25 cellular contexts compared by ENCODE assay signal in the genomic region with DNA sequence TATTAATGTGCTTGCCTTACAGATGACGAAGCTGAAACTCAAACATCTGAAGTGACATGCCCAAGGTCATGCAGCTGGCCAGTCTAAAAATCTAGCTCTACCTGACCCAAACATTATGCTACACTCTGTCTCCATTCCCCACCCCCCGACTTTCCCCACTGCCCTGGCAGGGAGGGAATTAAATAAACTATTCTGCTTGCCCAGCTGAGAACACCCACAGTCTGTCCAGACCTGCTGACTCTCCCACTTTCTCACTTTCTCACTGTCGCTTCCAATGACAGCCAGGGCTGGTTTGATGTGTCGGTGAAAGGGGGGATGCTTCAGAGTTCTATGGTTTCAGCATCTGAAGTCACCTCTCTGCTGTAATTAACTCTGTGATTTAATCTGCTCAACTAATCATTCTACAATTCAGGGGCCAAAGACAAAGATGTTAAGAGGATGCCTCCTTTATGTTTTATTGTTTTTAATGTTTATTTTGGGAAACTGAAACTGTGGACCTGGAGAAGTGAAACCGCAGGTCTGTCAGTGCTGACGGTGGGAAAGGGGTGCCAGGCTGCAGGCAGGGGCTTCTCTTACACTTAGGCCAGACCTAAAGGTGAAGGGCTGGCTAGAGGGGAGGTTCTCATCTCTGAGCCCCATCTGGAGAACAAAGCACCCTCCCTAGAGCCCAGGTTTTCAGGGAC. TPM values are rescaled to one million over a fixed set of nuclear protein-coding genes. Genes with fewer than 3 reads are reported as not detected.
DNase-seq lines count a peak whose midpoint lies in the region; ATAC-seq, FAIRE-seq and TF ChIP-seq lines count a peak whose summit lies in the region.
"Had no signal": no experiment of that assay in that cellular context is flagged by ENCODE, and none has a peak within 500 bp of the region (broad histone marks: within the 10 kb centered on the region; RNA-seq: fewer than 3 reads in every experiment).

No MANE protein-coding gene starts in this region.

- H3K27ac ChIP-seq in BLaER1, result no peak overlapping the region
- no peak overlapping the region for H3K27ac ChIP-seq in GM23338 (ENCODE audit: low read depth)
- H3K27ac ChIP-seq in astrocyte (ENCODE audit: low read depth, low read length), result no peak overlapping the region
- no peak overlapping the region for H3K27ac ChIP-seq in neuronal stem cell (replicated peaks; ENCODE audit: low read length)
- no peak overlapping the region for H3K27ac ChIP-seq in coronary artery
- H3K27ac ChIP-seq in upper lobe of left lung, result no peak overlapping the region
- H3K27ac ChIP-seq: RWPE1 had no signal

- H2BK5ac ChIP-seq in neuronal stem cell (ENCODE audit: low read length), result no peak overlapping the region

- no peak overlapping the region for H2AK5ac ChIP-seq in neuronal stem cell (ENCODE audit: low read depth, low read length)

- peak overlapping the region; percentile 36 for H3K18ac ChIP-seq in neuronal stem cell (ENCODE audit: low read length)

- no peak overlapping the region for H2BK15ac ChIP-seq in neuronal stem cell (ENCODE audit: low read length)

- H3K9me3 Mint-ChIP-seq in GM23338 (no peaks in the 10 kb centered on the region), astrocyte (ENCODE audit: unreplicated experiment) (no peaks in the 10 kb centered on the region)

- H3K79me2 ChIP-seq in GM23338 (replicated peaks; ENCODE audit: insufficient read depth) (no peaks in the 10 kb centered on the region), astrocyte (ENCODE audit: insufficient read depth, low read length) (no peaks in the 10 kb centered on the region)

- H3K27me3 Mint-ChIP-seq in GM23338 (ENCODE audit: insufficient read depth, low read depth, poor library complexity) (peaks cover 11% of the 10 kb centered on the region), astrocyte (ENCODE audit: low read depth, unreplicated experiment) (peaks cover 11% of the 10 kb centered on the region)

- H4K20me1 ChIP-seq in BLaER1 (no peaks in the 10 kb centered on the region), GM23338 (replicated peaks; ENCODE audit: insufficient read depth) (no peaks in the 10 kb centered on the region), astrocyte (ENCODE audit: insufficient read depth, low read length) (no peaks in the 10 kb centered on the region)

- H3K4ac ChIP-seq in neuronal stem cell (ENCODE audit: low read length), result no peak overlapping the region

- H3K27ac Mint-ChIP-seq in GM23338 (no peak overlapping the region), astrocyte (ENCODE audit: unreplicated experiment) (peak overlapping the region; percentile 53)
- H3K27ac Mint-ChIP-seq: CD4-positive, CD25-positive, alpha-beta regulatory T cell had no signal

- peaks cover 25% of the 10 kb centered on the region for H3K4me1 Mint-ChIP-seq in GM23338
- H3K4me1 Mint-ChIP-seq in astrocyte (ENCODE audit: low read depth, unreplicated experiment), result peaks cover 18% of the 10 kb centered on the region
- H3K4me1 Mint-ChIP-seq: CD4-positive, CD25-positive, alpha-beta regulatory T cell had no signal

- H3K36me3 ChIP-seq in BLaER1 (no peaks in the 10 kb centered on the region), GM23338 (ENCODE audit: insufficient read depth) (no peaks in the 10 kb centered on the region), astrocyte (ENCODE audit: insufficient read depth, low read length) (no peaks in the 10 kb centered on the region), neuronal stem cell (replicated peaks in 1 of 2; ENCODE audit: control insufficient read depth in 2 of 2, insufficient read depth in 2 of 2, low read length in 2 of 2) (no peaks in the 10 kb centered on the region), upper lobe of left lung (no peaks in the 10 kb centered on the region)
- H3K36me3 ChIP-seq: HAP-1 had no signal

- H3K14ac ChIP-seq in neuronal stem cell (ENCODE audit: low read length), result no peak overlapping the region

- H3K23ac ChIP-seq in neuronal stem cell (ENCODE audit: low read depth, low read length, poor library complexity), result no peak overlapping the region

- no peak overlapping the region for H2BK120ac ChIP-seq in neuronal stem cell (ENCODE audit: low read depth, low read length)

- no peaks in the 10 kb centered on the region for H3K9me2 ChIP-seq in GM23338 (ENCODE audit: insufficient read depth)

- DNase-seq in GM23338 (ENCODE audit: low spot score) (no peak), astrocyte (ENCODE audit: low read depth) (no peak), neuronal stem cell (ENCODE audit: low spot score) (no peak), coronary artery (ENCODE audit: low spot score) (no peak), CD1c-positive myeloid dendritic cell (ENCODE audit: extremely low spot score) (no peak), upper lobe of left lung (no peak)
- DNase-seq in activated naive CD4-positive, alpha-beta T cell (lab: John Stamatoyannopoulos, UW), result no peak
- DNase-seq: ACHN; AML-193; CD4-positive, CD25-positive, alpha-beta regulatory T cell; COR-L47; DMS 273 treated with DMSO at 0.1 percent for 48 hours; DND-41; NCI-H1105 treated with DMSO at 0.1 percent for 48 hours; NCI-H1694; NCI-H2171; NCI-H526; NK-92 treated with Interleukin-12 subunit alpha and Interleukin-12 subunit beta, amount 100 ng/mL, for 24 hours; OCI-M1; SIG-M5; T-helper 1 cell had no signal

- no peaks in the 10 kb centered on the region for H3K9me3 ChIP-seq in BLaER1
- no peaks in the 10 kb centered on the region for H3K9me3 ChIP-seq in astrocyte (ENCODE audit: insufficient read depth, low read depth, low read length)
- H3K9me3 ChIP-seq in neuronal stem cell (replicated peaks in 1 of 2; ENCODE audit: control insufficient read depth in 2 of 2, insufficient read depth in 1 of 2, low read depth in 1 of 2, low read length in 2 of 2), result no peaks in the 10 kb centered on the region
- H3K9me3 ChIP-seq in upper lobe of left lung, result no peaks in the 10 kb centered on the region
- H3K9me3 ChIP-seq: HAP-1 had no signal

- H3K27me3 ChIP-seq in BLaER1, result peaks cover 19% of the 10 kb centered on the region
- H3K27me3 ChIP-seq in GM23338 (ENCODE audit: insufficient read depth), result peaks cover 11% of the 10 kb centered on the region
- peaks cover 19% of the 10 kb centered on the region for H3K27me3 ChIP-seq in astrocyte (ENCODE audit: insufficient read depth, low read length)
- no peaks in the 10 kb centered on the region for H3K27me3 ChIP-seq in neuronal stem cell (ENCODE audit: control insufficient read depth in 3 of 3, insufficient read depth in 3 of 3, low read depth in 1 of 3, low read length in 3 of 3)
- H3K27me3 ChIP-seq in upper lobe of left lung, result no peaks in the 10 kb centered on the region

- H3K36me3 Mint-ChIP-seq in GM23338 (ENCODE audit: low read depth) (no peaks in the 10 kb centered on the region), astrocyte (ENCODE audit: low read depth, unreplicated experiment) (no peaks in the 10 kb centered on the region)
- H3K36me3 Mint-ChIP-seq: CD4-positive, CD25-positive, alpha-beta regulatory T cell had no signal

- ATAC-seq in GM23338 (peak; percentile 34), upper lobe of left lung (ENCODE audit: low FRiP score in 2 of 2) (no peak)
- ATAC-seq: K562 had no signal

- H3K9ac ChIP-seq in BLaER1, result peak overlapping the region; percentile 12; the same call in 1 of the 2 replicates
- H3K9ac ChIP-seq in astrocyte (ENCODE audit: low read length), result no peak overlapping the region
- no peak overlapping the region for H3K9ac ChIP-seq in neuronal stem cell (ENCODE audit: low read depth, low read length, poor library complexity)

- H3K4me3 ChIP-seq in BLaER1 (no peak overlapping the region), GM23338 (no peak overlapping the region), astrocyte (ENCODE audit: insufficient read depth, low read depth, low read length) (no peak overlapping the region), neuronal stem cell (ENCODE audit: low read length in 2 of 2) (no peak overlapping the region), coronary artery (no peak overlapping the region), upper lobe of left lung (no peak overlapping the region)
- H3K4me3 ChIP-seq: HAP-1, K562 had no signal

- no peak overlapping the region for H2BK12ac ChIP-seq in neuronal stem cell (ENCODE audit: low read length)

- no peak for FAIRE-seq in astrocyte (lab: Jason Lieb, UNC)
- FAIRE-seq: K562 had no signal

- no peaks in the 10 kb centered on the region for H3K79me1 ChIP-seq in neuronal stem cell (ENCODE audit: low read depth, low read length)

- 0 out of 2 replicates have a peak, but pooled peaks cover under 1% of the 10 kb centered on the region for H3F3A ChIP-seq in GM23338 (replicated peaks; ENCODE audit: low read depth)

- WGBS in neuronal stem cell (ENCODE audit: extremely low coverage in 2 of 2, insufficient read length in 2 of 2, insufficient replicate concordance in 1 of 2), 2 donors, result no CpG with 5 or more reads among the region's 6 CpGs
- 42 to 49% methylated on average over 6 of the region's 6 CpGs for WGBS in upper lobe of left lung, 2 donors

- H2AFZ ChIP-seq in GM23338, result no peak overlapping the region
- H2AFZ ChIP-seq in astrocyte (ENCODE audit: low read depth, low read length), result no peak overlapping the region
- no peak overlapping the region for H2AFZ ChIP-seq in neuronal stem cell (ENCODE audit: low read length)

- H3K4me3 Mint-ChIP-seq in GM23338 (no peak overlapping the region), astrocyte (ENCODE audit: unreplicated experiment) (peak overlapping the region; percentile 60)
- H3K4me3 Mint-ChIP-seq: CD4-positive, CD25-positive, alpha-beta regulatory T cell had no signal

- H3K4me2 ChIP-seq in BLaER1 (peak overlapping the region; percentile 34), GM23338 (peak overlapping the region; percentile 46; the same call in 1 of the 2 replicates), astrocyte (ENCODE audit: low read length) (no peak overlapping the region), neuronal stem cell (ENCODE audit: insufficient read depth, low read length, poor library complexity, severe bottlenecking) (no peak overlapping the region)

- no peak for TF ChIP-seq POLR2A in upper lobe of left lung (IDR thresholded peaks at IDR 0.05)

- H3K4me1 ChIP-seq in BLaER1, result peaks cover 12% of the 10 kb centered on the region
- peaks cover 22% of the 10 kb centered on the region for H3K4me1 ChIP-seq in GM23338 (ENCODE audit: insufficient read depth)
- no peaks in the 10 kb centered on the region for H3K4me1 ChIP-seq in astrocyte (ENCODE audit: insufficient read depth, low read length)
- H3K4me1 ChIP-seq in neuronal stem cell (ENCODE audit: control insufficient read depth in 2 of 2, insufficient read depth in 1 of 2, low read depth in 1 of 2, low read length in 2 of 2), result peaks cover 8 to 11% of the 10 kb centered on the region in 2 donors
- no peaks in the 10 kb centered on the region for H3K4me1 ChIP-seq in upper lobe of left lung

- TF ChIP-seq EP300 in upper lobe of left lung (IDR thresholded peaks at IDR 0.05), result no peak

- TF ChIP-seq CTCF in GM23338 (conservative IDR thresholded peaks at IDR 0.05; ENCODE audit: low read depth in 2 of 2) (no peak), astrocyte (IDR thresholded peaks at IDR 0.05; ENCODE audit: insufficient read depth, low read depth, low read length) (no peak), coronary artery (IDR thresholded peaks at IDR 0.05) (no peak), upper lobe of left lung (IDR thresholded peaks at IDR 0.05) (no peak)

- no peak overlapping the region for H4K8ac ChIP-seq in neuronal stem cell (ENCODE audit: low read depth, low read length)

- no peak overlapping the region for H4K91ac ChIP-seq in neuronal stem cell (ENCODE audit: low read depth, low read length, poor library complexity)

RNA-seq across cellular contexts. Expression of a gene that starts 8.1 kb away (rescaled TPM):
- total RNA-seq in GM23338 (2014; rRNA removed; shearing (Covaris generic)), result 8.1 and 12.8 TPM in 2 replicates
- 16.9 and 19.2 TPM in 2 replicates for polyA plus RNA-seq in GM23338 (2016; fragmentation: Nextera tagmentation; extraction: Ambion mirVana)
- 16.0 and 16.4 TPM in 2 replicates for total RNA-seq in astrocyte
- polyA plus RNA-seq in neuronal stem cell (2013, experiment 1 of 2), result 104 TPM
- 105 TPM for polyA plus RNA-seq in neuronal stem cell (2013, experiment 2 of 2)
- under 1 TPM in 5 of 6 donors, not detected in 1; 0.43 to 0.91 (median 0.49) TPM for total RNA-seq in upper lobe of left lung
- total RNA-seq: CD4-positive, CD25-positive, alpha-beta regulatory T cell had no signal
- polyA plus RNA-seq: CD4-positive, CD25-positive, alpha-beta regulatory T cell; K562 had no signal

RNA-seq across cellular contexts. Expression of a gene that starts 49.5 kb away (rescaled TPM):
- not detected in 2 replicates for total RNA-seq in GM23338 (2014; rRNA removed; shearing (Covaris generic))
- not detected in 2 replicates for polyA plus RNA-seq in GM23338 (2016; fragmentation: Nextera tagmentation; extraction: Ambion mirVana)
- not detected in 2 replicates for total RNA-seq in astrocyte
- 0.22 TPM for polyA plus RNA-seq in neuronal stem cell (2013, experiment 1 of 2)
- 0.19 TPM for polyA plus RNA-seq in neuronal stem cell (2013, experiment 2 of 2)
- total RNA-seq in upper lobe of left lung, result 100 to 1,000 TPM in 2 of 6 donors, 10 to 100 TPM in 4; 10.5 to 412 (median 70.3) TPM
- total RNA-seq: CD4-positive, CD25-positive, alpha-beta regulatory T cell had no signal
- polyA plus RNA-seq: K562 had no signal

Comparison
In these comparisons a context has a peak if more than half of its experiments do, and no peak if none do; other contexts are left out.
1. H3K4me2 ChIP-seq: peak in BLaER1 (single experiment) and GM23338 (single experiment); none in astrocyte (single experiment) and neuronal stem cell (single experiment).
2. RNA of a gene that starts 49.5 kb away (total RNA-seq): 10.5 to 412 TPM in upper lobe of left lung; not detected in astrocyte and not detected in GM23338; every median in the first group is over 10 times any median in the second.